In the genomic region with DNA sequence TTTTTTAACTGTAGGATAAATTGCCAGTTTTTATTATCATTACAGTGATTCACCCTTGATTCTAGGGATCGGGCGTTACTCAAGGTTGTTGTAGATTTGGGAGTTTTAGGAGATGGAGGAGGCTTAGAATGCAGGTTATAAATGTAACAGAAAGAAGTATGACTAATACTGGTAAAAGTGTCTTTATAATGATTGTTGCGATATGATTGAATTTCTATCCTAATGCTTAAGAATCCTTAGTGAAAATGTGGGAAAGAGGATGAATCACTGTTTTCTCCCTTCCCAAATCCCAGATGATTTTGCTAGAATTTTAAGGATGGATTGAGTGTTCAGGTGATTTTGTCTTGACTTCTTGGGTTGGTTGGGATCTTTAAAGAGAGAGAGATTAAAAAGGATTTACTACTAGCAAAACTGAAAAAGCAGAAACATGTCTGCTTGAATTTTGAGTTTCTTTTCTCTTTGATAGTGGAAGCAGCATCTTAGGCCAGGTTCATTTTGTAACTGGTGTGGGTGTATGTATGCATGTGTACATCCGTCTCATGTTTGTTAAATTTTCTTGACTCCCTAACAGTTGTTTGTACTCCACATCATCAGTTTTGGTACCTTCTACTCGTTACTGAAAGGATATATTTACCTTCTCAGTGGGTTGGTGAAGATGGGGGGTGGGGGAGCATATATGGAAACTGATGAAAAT, we compare ENCODE assay signal across 21 cellular contexts. TPM values are rescaled to one million over a fixed set of nuclear protein-coding genes. Genes with fewer than 3 reads are reported as not detected.
DNase-seq lines count a peak whose midpoint lies in the region; ATAC-seq and TF ChIP-seq lines count a peak whose summit lies in the region.
"Had no signal": no experiment of that assay in that cellular context is flagged by ENCODE, and none has a peak within 500 bp of the region (broad histone marks: within the 10 kb centered on the region; RNA-seq: fewer than 3 reads in every experiment).

No MANE protein-coding gene starts in this region.

- intact Hi-C loops in uterus (cut with DNase I; ENCODE audit: low total_unique reads): no loop called here

- H3K27ac Mint-ChIP-seq in T-helper 17 cell (peak overlapping the region; percentile 12), memory B cell (peak overlapping the region; percentile 22)
- H3K27ac Mint-ChIP-seq: activated naive CD4-positive, alpha-beta T cell treated with anti-CD3 and anti-CD28 coated beads for 36 hours; natural killer cell treated with Interleukin-12 subunit alpha and Interleukin-12 subunit beta and Interleukin-15 and Interleukin-18, amount 100 ng/mL, for 72 hours; T-helper 2 cell treated with Interferon-gamma antibody and Interleukin-4, amounts not matched to agents 5 μg/mL and 100 μg/mL, for 36 hours had no signal

- H3K4me3 Mint-ChIP-seq in T-helper 17 cell: no peak overlapping the region
- H3K4me3 Mint-ChIP-seq in memory B cell: no peak overlapping the region
- H3K4me3 Mint-ChIP-seq: activated naive CD4-positive, alpha-beta T cell treated with anti-CD3 and anti-CD28 coated beads for 36 hours; H9; natural killer cell treated with Interleukin-12 subunit alpha and Interleukin-12 subunit beta and Interleukin-15 and Interleukin-18, amount 100 ng/mL, for 72 hours; T-helper 2 cell treated with Interferon-gamma antibody and Interleukin-4, amounts not matched to agents 5 μg/mL and 100 μg/mL, for 36 hours had no signal

- in situ Hi-C loops in GM13976 (cut with MboI; ENCODE audit: low sequenced_read_pairs, unreplicated experiment): no loop called here

- H3K27ac ChIP-seq in uterus: no peak overlapping the region
- H3K27ac ChIP-seq: BLaER1, colonic mucosa, gastrocnemius medialis, testis had no signal

- DNase-seq in EH (ENCODE audit: low read depth) (peak; percentile 80), GM13976 (ENCODE audit: low spot score) (peak; percentile 45), T-helper 17 cell (no peak), memory B cell (ENCODE audit: low spot score in 2 of 2) (no peak), uterus (no peak)
- DNase-seq: activated CD4-positive, CD25-positive, alpha-beta regulatory T cell treated with anti-CD3 and anti-CD28 coated beads, Interleukin-2, amount 50 U/mL, for 72 hours; activated naive CD4-positive, alpha-beta T cell treated with anti-CD3 and anti-CD28 coated beads for 36 hours; colonic mucosa; DMS 273 treated with DMSO at 0.1 percent for 48 hours; gastrocnemius medialis; H9; kidney glomerular epithelial cell; NCI-H187; SIG-M5; testis had no signal

- H3K4me3 ChIP-seq in uterus: no peak overlapping the region
- H3K4me3 ChIP-seq: BLaER1, colonic mucosa, gastrocnemius medialis, testis had no signal

- H3K4me1 Mint-ChIP-seq in T-helper 17 cell (peaks cover 31% of the 10 kb centered on the region), memory B cell (peaks cover 27% of the 10 kb centered on the region)

- no peaks in the 10 kb centered on the region for H3K27me3 Mint-ChIP-seq in T-helper 17 cell
- H3K27me3 Mint-ChIP-seq in memory B cell: no peaks in the 10 kb centered on the region
- H3K27me3 Mint-ChIP-seq: natural killer cell treated with Interleukin-12 subunit alpha and Interleukin-12 subunit beta and Interleukin-15 and Interleukin-18, amount 100 ng/mL, for 72 hours; progenitor cell of endocrine pancreas had no signal

- H3K9me3 Mint-ChIP-seq in memory B cell: no peaks in the 10 kb centered on the region
- H3K9me3 Mint-ChIP-seq: activated naive CD4-positive, alpha-beta T cell treated with anti-CD3 and anti-CD28 coated beads for 36 hours; H9; natural killer cell treated with Interleukin-12 subunit alpha and Interleukin-12 subunit beta and Interleukin-15 and Interleukin-18, amount 100 ng/mL, for 72 hours; T-helper 2 cell treated with Interferon-gamma antibody and Interleukin-4, amounts not matched to agents 5 μg/mL and 100 μg/mL, for 36 hours had no signal

- ATAC-seq in T-helper 17 cell (no peak), memory B cell (ENCODE audit: low read depth) (no peak), GM19035 (IDR thresholded peaks at IDR 0.05; ENCODE audit: unreplicated experiment) (no peak)
- no peak for ATAC-seq in activated CD4-positive, CD25-positive, alpha-beta regulatory T cell treated with anti-CD3 and anti-CD28 coated beads, Interleukin-2, amount 50 U/mL, for 24 hours
- ATAC-seq: gastrocnemius medialis; natural killer cell treated with Interleukin-12 subunit alpha and Interleukin-12 subunit beta and Interleukin-15 and Interleukin-18, amount 100 ng/mL, for 72 hours had no signal

- no peak for TF ChIP-seq CTCF in GM13976 (IDR thresholded peaks at IDR 0.05; ENCODE audit: borderline replicate concordance, control extremely low read depth, extremely low read depth, insufficient read depth, missing control alignments)
- TF ChIP-seq CTCF in uterus (IDR thresholded peaks at IDR 0.05): no peak

- H3K27me3 ChIP-seq in uterus: no peaks in the 10 kb centered on the region
- H3K27me3 ChIP-seq: BLaER1, colonic mucosa, gastrocnemius medialis, testis had no signal

- H3K36me3 Mint-ChIP-seq in T-helper 17 cell (ENCODE audit: low read depth) (no peaks in the 10 kb centered on the region), memory B cell (peaks cover 2% of the 10 kb centered on the region)
- H3K36me3 Mint-ChIP-seq: natural killer cell treated with Interleukin-12 subunit alpha and Interleukin-12 subunit beta and Interleukin-15 and Interleukin-18, amount 100 ng/mL, for 72 hours had no signal

- TF ChIP-seq POLR2A in uterus (IDR thresholded peaks at IDR 0.05): no peak

- no peaks in the 10 kb centered on the region for H3K36me3 ChIP-seq in uterus
- H3K36me3 ChIP-seq: colonic mucosa, gastrocnemius medialis had no signal

- H3K9me3 ChIP-seq in T-helper 17 cell (ENCODE audit: control insufficient read depth, low read length, poor library complexity, severe bottlenecking): no peaks in the 10 kb centered on the region
- no peaks in the 10 kb centered on the region for H3K9me3 ChIP-seq in uterus
- H3K9me3 ChIP-seq: colonic mucosa, gastrocnemius medialis, testis had no signal

- H3K4me1 ChIP-seq in uterus: no peaks in the 10 kb centered on the region
- H3K4me1 ChIP-seq: colonic mucosa had no signal

RNA-seq across cellular contexts. Expression of a gene that starts 25.9 kb away (rescaled TPM):
- total RNA-seq in T-helper 17 cell: 10 to 100 TPM; 33.6 to 34.0 TPM
- total RNA-seq in uterus: 10 to 100 TPM in 2 of 4 donors, 1 to 10 TPM in 2; 8.7 to 69.4 (median 30.9) TPM

RNA-seq across cellular contexts. Expression of a gene that starts 36.0 kb away (rescaled TPM):
- 10 to 100 TPM; 37.0 to 39.7 TPM for total RNA-seq in T-helper 17 cell
- 10 to 100 TPM in 3 of 4 donors, 1 to 10 TPM in 1; 3.8 to 59.1 (median 45.1) TPM for total RNA-seq in uterus

Comparison
In these comparisons a context has a peak if more than half of its experiments do, and no peak if none do; other contexts are left out.
1. DNase-seq: peak in EH (single experiment) and GM13976 (single experiment); none in T-helper 17 cell (0 of 3), memory B cell (0 of 2) and uterus (0 of 2).